8 cellular contexts compared by ENCODE assay signal in the genomic region with DNA sequence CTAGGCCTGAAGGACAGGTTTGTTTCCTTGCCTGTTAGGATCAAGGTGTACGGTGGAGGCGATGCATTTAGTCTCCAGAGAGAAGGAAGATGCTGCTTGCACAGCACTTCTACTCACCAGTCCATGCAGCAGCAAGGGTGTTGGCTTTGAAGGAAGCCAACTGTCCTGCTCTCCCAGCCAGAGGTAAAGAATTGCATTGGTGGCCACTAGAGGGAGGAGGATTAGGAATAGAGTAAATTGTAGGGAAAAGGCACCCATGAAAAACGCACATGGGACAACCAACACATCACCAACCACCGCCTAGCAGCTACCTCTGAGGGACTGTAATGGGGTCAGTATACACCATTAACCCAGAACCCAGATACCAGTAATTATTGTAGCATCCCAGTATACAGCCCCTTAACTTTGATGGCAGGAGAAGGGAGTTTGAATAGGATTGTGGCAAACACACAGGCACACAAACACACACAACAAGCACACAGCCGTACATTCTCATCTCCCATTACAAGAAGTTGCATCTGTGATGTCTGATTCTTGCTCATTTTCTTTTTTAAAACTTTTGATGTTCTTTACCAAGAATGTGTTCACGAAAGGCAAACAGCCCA.
A peak's percentile ranks its signal among the peaks of the same experiment; 100 is the strongest.
DNase-seq lines count a peak whose midpoint lies in the region; ATAC-seq, FAIRE-seq and TF ChIP-seq lines count a peak whose summit lies in the region.

No MANE protein-coding gene starts in this region.

- intact Hi-C loops in K562 (cut with micrococcal nuclease), result no loop called here
- intact Hi-C loops in lower lobe of right lung (cut with DNase I), result no loop called here

- CTCF ChIA-PET in K562 (lab: Yijun Ruan, JAX; ENCODE audit: low intra/inter-chr PET ratio), result interaction anchor here (0.6 kb wide), 1 partner anchor 720 kb away, joined by 3 read pairs; no protein-coding TSS in a partner anchor

- H3K27me3 Mint-ChIP-seq in activated T-cell treated with anti-CD3 and anti-CD28 coated beads, Interleukin-2, amount 50 U/mL, for 4 hours (ENCODE audit: low read depth), result no peaks in the 10 kb centered on the region
- peaks cover 3% of the 10 kb centered on the region for H3K27me3 Mint-ChIP-seq in activated T-helper 17 cell treated with anti-CD3 and anti-CD28 coated beads, Interleukin-2, amount 50 U/mL, for 72 hours

- H3K9me1 ChIP-seq in K562 (ENCODE audit: control insufficient read depth, insufficient read depth, low read length), result no peaks in the 10 kb centered on the region

- no peaks in the 10 kb centered on the region for H3K36me3 ChIP-seq in KMS-11 (ENCODE audit: insufficient read depth)
- H3K36me3 ChIP-seq in K562 (ENCODE audit: control insufficient read depth, insufficient read depth, low read length), result no peaks in the 10 kb centered on the region
- no peaks in the 10 kb centered on the region for H3K36me3 ChIP-seq in lower lobe of right lung

- peak; percentile 49 for DNase-seq in D341Med (ENCODE audit: low spot score)
- DNase-seq in K562 (ENCODE audit: extremely low read depth in 1 of 4, low spot score in 3 of 4), result peak; percentile 10 to 35 (median 22)
- DNase-seq in lower lobe of right lung, result no peak
- DNase-seq in activated T-cell treated with anti-CD3 and anti-CD28 coated beads, Interleukin-2, amount 50 U/mL, for 4 hours, result no peak
- no peak for DNase-seq in central memory CD4-positive, alpha-beta T cell
- DNase-seq in NOMO-1 (lab: John Stamatoyannopoulos, UW; ENCODE audit: unreplicated experiment in 2 of 2), result no peak

- H3K4me1 Mint-ChIP-seq in activated T-cell treated with anti-CD3 and anti-CD28 coated beads, Interleukin-2, amount 50 U/mL, for 4 hours (ENCODE audit: low read depth), result no peaks in the 10 kb centered on the region
- H3K4me1 Mint-ChIP-seq in activated T-helper 17 cell treated with anti-CD3 and anti-CD28 coated beads, Interleukin-2, amount 50 U/mL, for 72 hours, result no peaks in the 10 kb centered on the region

- H3K4me1 ChIP-seq in KMS-11 (ENCODE audit: low read depth, poor library complexity, severe bottlenecking), result no peaks in the 10 kb centered on the region
- no peaks in the 10 kb centered on the region for H3K4me1 ChIP-seq in K562 (replicated peaks in 1 of 2; ENCODE audit: control insufficient read depth in 2 of 2, insufficient read depth in 2 of 2, low read length in 2 of 2)
- H3K4me1 ChIP-seq in lower lobe of right lung, result no peaks in the 10 kb centered on the region

- in situ Hi-C loops in K562 (cut with MboI), result no loop called here

- TF ChIP-seq RAD21 in K562 (CRISPR knock-in tag; conservative IDR thresholded peaks at IDR 0.05 in 1 of 2, IDR thresholded peaks at IDR 0.05 in 1 of 2), result peak; percentile 5 to 44; a peak in 2 of 4 replicates

- H4K20me1 ChIP-seq in KMS-11 (ENCODE audit: insufficient read depth), result no peaks in the 10 kb centered on the region
- H4K20me1 ChIP-seq in K562 (replicated peaks; ENCODE audit: control insufficient read depth, insufficient read depth, low read length), result no peaks in the 10 kb centered on the region

- ATAC-seq in K562 (peak; percentile 80), lower lobe of right lung (peak in 1 of 2 donors; percentile 32)
- ATAC-seq in activated T-cell treated with anti-CD3 and anti-CD28 coated beads, Interleukin-2, amount 50 U/mL, for 4 hours, result no peak
- no peak for ATAC-seq in activated T-helper 17 cell treated with anti-CD3 and anti-CD28 coated beads, Interleukin-2, amount 50 U/mL, for 72 hours (replicated peaks)

- no TSS peak for BruUV-seq in K562 (replicated peaks; lab: Mats Ljungman, UMichigan)

- no peaks in the 10 kb centered on the region for H3K36me3 Mint-ChIP-seq in activated T-cell treated with anti-CD3 and anti-CD28 coated beads, Interleukin-2, amount 50 U/mL, for 4 hours (ENCODE audit: insufficient read depth)
- no peaks in the 10 kb centered on the region for H3K36me3 Mint-ChIP-seq in activated T-helper 17 cell treated with anti-CD3 and anti-CD28 coated beads, Interleukin-2, amount 50 U/mL, for 72 hours (ENCODE audit: low read depth)

- no peak overlapping the region for H3K4me3 Mint-ChIP-seq in activated T-cell treated with anti-CD3 and anti-CD28 coated beads, Interleukin-2, amount 50 U/mL, for 4 hours
- H3K4me3 Mint-ChIP-seq in activated T-helper 17 cell treated with anti-CD3 and anti-CD28 coated beads, Interleukin-2, amount 50 U/mL, for 72 hours, result no peak overlapping the region

- no peak overlapping the region for H2AFZ ChIP-seq in KMS-11 (ENCODE audit: low read depth)
- H2AFZ ChIP-seq in K562 (ENCODE audit: low read depth, low read length), result no peak overlapping the region

- no peaks in the 10 kb centered on the region for H3K9me3 ChIP-seq in K562 (replicated peaks; ENCODE audit: control insufficient read depth, insufficient read depth, low read depth, low read length)
- no peaks in the 10 kb centered on the region for H3K9me3 ChIP-seq in lower lobe of right lung

- H3K79me2 ChIP-seq in KMS-11 (ENCODE audit: insufficient read depth, low read depth) (no peaks in the 10 kb centered on the region), K562 (ENCODE audit: control insufficient read depth, insufficient read depth, low read length) (no peaks in the 10 kb centered on the region)

- H3K9me3 Mint-ChIP-seq in activated T-cell treated with anti-CD3 and anti-CD28 coated beads, Interleukin-2, amount 50 U/mL, for 4 hours, result no peaks in the 10 kb centered on the region
- no peaks in the 10 kb centered on the region for H3K9me3 Mint-ChIP-seq in activated T-helper 17 cell treated with anti-CD3 and anti-CD28 coated beads, Interleukin-2, amount 50 U/mL, for 72 hours

- TF ChIP-seq POLR2A in K562 (conservative IDR thresholded peaks at IDR 0.05), result no peak

- H3K27me3 ChIP-seq in KMS-11 (ENCODE audit: insufficient read depth, low read depth), result no peaks in the 10 kb centered on the region
- no peaks in the 10 kb centered on the region for H3K27me3 ChIP-seq in K562 (ENCODE audit: control insufficient read depth in 2 of 2, insufficient read depth in 2 of 2, low read length in 2 of 2)
- no peaks in the 10 kb centered on the region for H3K27me3 ChIP-seq in lower lobe of right lung (ENCODE audit: low read depth)

- H3K27ac ChIP-seq in KMS-11, result no peak overlapping the region
- no peak overlapping the region for H3K27ac ChIP-seq in K562 (ENCODE audit: extremely low read depth, low read depth, low read length)
- H3K27ac ChIP-seq in lower lobe of right lung, result no peak overlapping the region

- TF ChIP-seq CTCF in KMS-11 (conservative IDR thresholded peaks at IDR 0.05; ENCODE audit: low read depth, low read length), result peak; percentile 63
- TF ChIP-seq CTCF in K562 (IDR thresholded peaks at IDR 0.05 in 2 of 3, conservative IDR thresholded peaks at IDR 0.05 in 1 of 3; ENCODE audit: insufficient read depth in 2 of 3, low read depth in 1 of 3, low read length in 3 of 3), result peak; percentile 35 to 61 (median 56)
- peak; percentile 38 for TF ChIP-seq CTCF in lower lobe of right lung (IDR thresholded peaks at IDR 0.05)

- no peak overlapping the region for H3K27ac Mint-ChIP-seq in activated T-helper 17 cell treated with anti-CD3 and anti-CD28 coated beads, Interleukin-2, amount 50 U/mL, for 72 hours

- POLR2A ChIA-PET in K562 (lab: Yijun Ruan, JAX), result interaction anchor here (0.6 kb wide), 1 partner anchor 930 kb away, joined by 3 read pairs; the partner anchor contains the start of gene SREK1

- WGBS in K562 (ENCODE audit: insufficient coverage, low coverage, missing lambda C conversion rate), result 15% methylated on average over 6 of the region's 6 CpGs

- H3K4me3 ChIP-seq in KMS-11 (IDR thresholded peaks at IDR 0.05; ENCODE audit: insufficient read depth, low read depth, low read length) (no peak overlapping the region), K562 (no peak overlapping the region), lower lobe of right lung (no peak overlapping the region)

- no peak for TF ChIP-seq EP300 in K562 (IDR thresholded peaks at IDR 0.05; ENCODE audit: low read length)

- H3K4me2 ChIP-seq in KMS-11 (no peak overlapping the region), K562 (ENCODE audit: insufficient read depth, low read length) (no peak overlapping the region)

- peak; percentile 86 for FAIRE-seq in K562 (lab: Jason Lieb, UNC)

- H3K9ac ChIP-seq in KMS-11 (no peak overlapping the region), K562 (ENCODE audit: insufficient read depth in 1 of 2, low read depth in 2 of 2, low read length in 2 of 2) (no peak overlapping the region)

TF ChIP-seq in K562, 482 proteins besides CTCF, POLR2A, EP300 and RAD21:
- TF ChIP-seq NR2C1 (IDR thresholded peaks at IDR 0.05) (no peak), NR2C1 (tag; IDR thresholded peaks at IDR 0.05) (no peak)
TF ChIP-seq in K562: peak in this region for 0.

Comparison
In these comparisons a context has a peak if more than half of its experiments do, and no peak if none do; other contexts are left out.
1. DNase-seq: peak in D341Med (single experiment) and K562 (4 of 4); none in lower lobe of right lung (single experiment), activated T-cell treated with anti-CD3 and anti-CD28 coated beads, Interleukin-2, amount 50 U/mL, for 4 hours (single experiment), central memory CD4-positive, alpha-beta T cell (single experiment) and NOMO-1 (0 of 2).
2. Peak in every context shown above with its lines, with median percentiles within 50 percentile points of each other: CTCF ChIP-seq.